ENCODE assay signal across 21 cellular contexts in the genomic region with DNA sequence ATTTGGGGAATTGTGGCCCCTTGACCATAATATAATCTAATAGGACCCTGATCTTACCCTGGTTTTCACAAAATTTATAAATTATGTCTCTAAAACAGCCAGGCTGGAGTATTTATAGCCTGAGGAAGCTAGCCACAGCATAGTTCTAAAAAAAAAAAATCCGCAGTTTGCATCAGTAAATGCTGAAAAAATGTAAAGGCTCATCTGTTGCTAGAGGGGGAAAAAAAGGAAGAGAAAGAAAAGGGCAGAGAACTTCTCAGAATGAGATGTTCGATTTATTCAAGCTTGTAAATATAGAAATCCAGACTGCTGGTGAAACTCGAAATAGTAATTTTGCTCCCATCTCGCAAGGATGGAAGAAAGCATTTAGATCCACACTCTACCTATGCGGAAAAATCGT.
DNase-seq lines count a peak whose midpoint lies in the region; ATAC-seq and TF ChIP-seq lines count a peak whose summit lies in the region.
"Had no signal": no experiment of that assay in that cellular context is flagged by ENCODE, and none has a peak within 500 bp of the region (broad histone marks: within the 10 kb centered on the region; RNA-seq: fewer than 3 reads in every experiment).

No MANE protein-coding gene starts in this region.

- H3K27me3 ChIP-seq in BLaER1 (no peaks in the 10 kb centered on the region), OCI-LY3 (ENCODE audit: low read depth, low read length) (no peaks in the 10 kb centered on the region), trophoblast cell (ENCODE audit: insufficient read depth, low read length) (no peaks in the 10 kb centered on the region), thyroid gland (no peaks in the 10 kb centered on the region), PC-9 (ENCODE audit: insufficient read depth, low read depth) (peaks cover 11% of the 10 kb centered on the region; the same call in 1 of the 2 replicates)
- H3K27me3 ChIP-seq: BE2C had no signal

- no peak for TF ChIP-seq CTCF in OCI-LY3 (IDR thresholded peaks at IDR 0.05; ENCODE audit: low read depth, low read length)
- TF ChIP-seq CTCF in thyroid gland (IDR thresholded peaks at IDR 0.05) = no peak
- no peak for TF ChIP-seq CTCF in PC-9 (conservative IDR thresholded peaks at IDR 0.05)

- no peak overlapping the region for H3K23ac ChIP-seq in trophoblast cell (ENCODE audit: low read length)

- no peaks in the 10 kb centered on the region for H3F3A ChIP-seq in PC-9 (ENCODE audit: insufficient read depth, low read depth)

- H3K4me3 ChIP-seq in BLaER1 = no peak overlapping the region
- H3K4me3 ChIP-seq in OCI-LY3 (ENCODE audit: low read length) = peak overlapping the region; percentile 61
- H3K4me3 ChIP-seq in trophoblast cell (ENCODE audit: low read depth, low read length) = no peak overlapping the region
- no peak overlapping the region for H3K4me3 ChIP-seq in thyroid gland (replicated peaks in 1 of 3)
- H3K4me3 ChIP-seq in PC-9 = no peak overlapping the region
- H3K4me3 ChIP-seq: A549, HAP-1 had no signal

- intact Hi-C loops in thyroid gland (cut with DNase I) = no loop called here
- intact Hi-C loops in PC-9 (cut with micrococcal nuclease; ENCODE audit: unreplicated experiment) = no loop called here

- no peak overlapping the region for H2BK120ac ChIP-seq in trophoblast cell (ENCODE audit: insufficient read depth, low read length, poor library complexity)

- peak; percentile 72 for ATAC-seq in GM18868 (IDR thresholded peaks at IDR 0.05; ENCODE audit: unreplicated experiment)
- ATAC-seq: A549; CD8-positive, alpha-beta T cell had no signal

- DNase-seq in trophoblast cell (no peak), NCI-H2029 (lab: John Stamatoyannopoulos, UW) (no peak), thyroid gland (no peak), PC-9 (no peak)
- DNase-seq: 8988T; ACHN; AML-193; BE2C; Caco-2; CD4-positive, CD25-positive, alpha-beta regulatory T cell; CD8-positive, alpha-beta T cell; DMS153; DND-41; GOT3; HFFc6 had no signal

- no peak overlapping the region for H3K27ac ChIP-seq in BLaER1
- peak overlapping the region; percentile 76 for H3K27ac ChIP-seq in OCI-LY3 (ENCODE audit: low read length)
- no peak overlapping the region for H3K27ac ChIP-seq in trophoblast cell (ENCODE audit: low read depth, low read length)
- no peak overlapping the region for H3K27ac ChIP-seq in thyroid gland
- H3K27ac ChIP-seq in PC-9 = no peak overlapping the region
- H3K27ac ChIP-seq: A549, C4-2B had no signal

- H3K14ac ChIP-seq in trophoblast cell (ENCODE audit: low read length) = no peak overlapping the region

- H3K9ac ChIP-seq in BLaER1 (no peak overlapping the region), OCI-LY3 (ENCODE audit: low read length) (peak overlapping the region; percentile 30), trophoblast cell (ENCODE audit: low read length) (peak overlapping the region; percentile 19)

- H3K9me2 ChIP-seq in PC-9 (ENCODE audit: insufficient read depth) = no peaks in the 10 kb centered on the region

- no peak overlapping the region for H2BK5ac ChIP-seq in trophoblast cell (ENCODE audit: low read depth, low read length, poor library complexity)

- H3K79me1 ChIP-seq in trophoblast cell (ENCODE audit: low read length) = no peaks in the 10 kb centered on the region

- H4K91ac ChIP-seq in trophoblast cell (ENCODE audit: low read depth, low read length) = no peak overlapping the region

- H4K20me1 ChIP-seq in BLaER1 = no peaks in the 10 kb centered on the region
- H4K20me1 ChIP-seq in OCI-LY3 (ENCODE audit: insufficient read depth, low read length) = no peaks in the 10 kb centered on the region
- no peaks in the 10 kb centered on the region for H4K20me1 ChIP-seq in PC-9 (ENCODE audit: insufficient read depth)

- H3K18ac ChIP-seq in trophoblast cell (ENCODE audit: low read length) = no peak overlapping the region

- POLR2A ChIA-PET in PC-9 (lab: Charles Lee; ENCODE audit: unreplicated experiment) = no interaction called here

- H3K79me2 ChIP-seq in OCI-LY3 (ENCODE audit: low read length) (no peaks in the 10 kb centered on the region), trophoblast cell (ENCODE audit: control insufficient read depth, insufficient read depth, low read length, poor library complexity) (no peaks in the 10 kb centered on the region), PC-9 (ENCODE audit: low read depth) (no peaks in the 10 kb centered on the region)

- H2AFZ ChIP-seq in OCI-LY3 (ENCODE audit: low read depth, low read length) = peak overlapping the region; percentile 2; the same call in 1 of the 2 replicates
- H2AFZ ChIP-seq in trophoblast cell (ENCODE audit: insufficient read depth, low read length, poor library complexity) = no peak overlapping the region
- no peak overlapping the region for H2AFZ ChIP-seq in PC-9

- H2BK12ac ChIP-seq in trophoblast cell (ENCODE audit: low read length) = no peak overlapping the region

- H3K4ac ChIP-seq in trophoblast cell (ENCODE audit: low read depth, low read length) = no peak overlapping the region

- H3K9me3 ChIP-seq in BLaER1 (peaks cover 10% of the 10 kb centered on the region), OCI-LY3 (ENCODE audit: insufficient read depth, low read length) (peaks cover 7% of the 10 kb centered on the region; the same call in 1 of the 2 replicates), trophoblast cell (ENCODE audit: insufficient read depth, low read depth, low read length) (no peaks in the 10 kb centered on the region), thyroid gland (no peaks in the 10 kb centered on the region), PC-9 (ENCODE audit: insufficient read depth, low read depth) (no peaks in the 10 kb centered on the region; the same call in 1 of the 2 replicates)
- H3K9me3 ChIP-seq: A549, BE2C, Caco-2, HAP-1 had no signal

- no CpG with 5 or more reads among the region's 6 CpGs for WGBS in trophoblast cell (ENCODE audit: extremely low coverage, insufficient coverage, insufficient read length)
- WGBS in thyroid gland, 2 donors = 88 to 89% methylated on average over 6 of the region's 6 CpGs

- H3K4me2 ChIP-seq in BLaER1 (peak overlapping the region; percentile 40), OCI-LY3 (ENCODE audit: low read length) (peak overlapping the region; percentile 91), trophoblast cell (ENCODE audit: low read length) (no peak overlapping the region), PC-9 (no peak overlapping the region)
- H3K4me2 ChIP-seq: A549 had no signal

- TF ChIP-seq POLR2A in thyroid gland (IDR thresholded peaks at IDR 0.05) = no peak

- CTCF ChIA-PET in PC-9 (lab: Charles Lee) = no interaction called here

- no peaks in the 10 kb centered on the region for H3K36me3 ChIP-seq in BLaER1
- peaks cover 3% of the 10 kb centered on the region for H3K36me3 ChIP-seq in OCI-LY3 (replicated peaks; ENCODE audit: low read depth, low read length)
- H3K36me3 ChIP-seq in trophoblast cell (ENCODE audit: control insufficient read depth in 1 of 2, insufficient read depth in 2 of 2, low read length in 2 of 2) = no peaks in the 10 kb centered on the region
- no peaks in the 10 kb centered on the region for H3K36me3 ChIP-seq in thyroid gland
- H3K36me3 ChIP-seq in PC-9 (ENCODE audit: low read depth) = no peaks in the 10 kb centered on the region
- H3K36me3 ChIP-seq: BE2C, HAP-1 had no signal

- no peak overlapping the region for H4K8ac ChIP-seq in trophoblast cell (ENCODE audit: low read depth, low read length)

- peaks cover 13% of the 10 kb centered on the region for H3K4me1 ChIP-seq in BLaER1
- peaks cover 36% of the 10 kb centered on the region for H3K4me1 ChIP-seq in OCI-LY3 (ENCODE audit: low read length)
- H3K4me1 ChIP-seq in trophoblast cell (ENCODE audit: control insufficient read depth in 1 of 2, insufficient read depth in 2 of 2, low read length in 2 of 2) = no peaks in the 10 kb centered on the region
- H3K4me1 ChIP-seq in thyroid gland = no peaks in the 10 kb centered on the region
- no peaks in the 10 kb centered on the region for H3K4me1 ChIP-seq in PC-9 (replicated peaks; ENCODE audit: insufficient read depth)
- H3K4me1 ChIP-seq: A549, BE2C, Caco-2, HAP-1 had no signal

- no TSS peak for BruUV-seq in PC-9 (replicated peaks; lab: Mats Ljungman, UMichigan)

- no peak overlapping the region for H4K12ac ChIP-seq in trophoblast cell (ENCODE audit: low read depth, low read length)

- no peak overlapping the region for H2AK5ac ChIP-seq in trophoblast cell (ENCODE audit: low read length)

Comparison
In these comparisons a context has a peak if more than half of its experiments do, and no peak if none do; other contexts are left out.
1. H3K4me2 ChIP-seq: peak in BLaER1 (single experiment) and OCI-LY3 (single experiment); none in trophoblast cell (single experiment) and PC-9 (single experiment).